Comparison of ENCODE assay signal across 7 cellular contexts in genomic region chr9:136848393-136849037, GRCh38. TPM values are rescaled to one million over a fixed set of nuclear protein-coding genes. Genes with fewer than 3 reads are reported as not detected.
A peak's percentile ranks its signal among the peaks of the same experiment; 100 is the strongest.
DNase-seq lines count a peak whose midpoint lies in the region; TF ChIP-seq lines count a peak whose summit lies in the region.

No MANE protein-coding gene starts in this region.

- no peak overlapping the region for H2AFZ ChIP-seq in SK-N-SH (ENCODE audit: low read depth)

- H3K36me3 ChIP-seq in HUES6 (ENCODE audit: control insufficient read depth, insufficient read depth, low read length) (peaks cover 20% of the 10 kb centered on the region), SK-N-SH (replicated peaks in 1 of 2; ENCODE audit: control insufficient read depth in 1 of 2, insufficient read depth in 2 of 2, low read length in 1 of 2) (peaks cover 0 to 13% of the 10 kb centered on the region in 2 experiments), mesodermal cell (ENCODE audit: control insufficient read depth, insufficient read depth, low read length) (peaks cover 32% of the 10 kb centered on the region), thymus (ENCODE audit: control insufficient read depth, insufficient read depth) (peaks cover 5% of the 10 kb centered on the region)

- no peaks in the 10 kb centered on the region for H3F3A ChIP-seq in SK-N-SH (replicated peaks; ENCODE audit: insufficient read depth)

- H3K27ac ChIP-seq in HUES6 (ENCODE audit: low read depth, low read length) (peak overlapping the region; percentile 89; the same call in 1 of the 2 replicates), SK-N-SH (ENCODE audit: low read depth in 2 of 2, low read length in 1 of 2) (peak overlapping the region; percentile 84 to 98; a peak in 3 of 4 replicates), mesodermal cell (ENCODE audit: low read depth, low read length, severe bottlenecking) (peak overlapping the region; percentile 86), thymus (ENCODE audit: low read depth) (peak overlapping the region; percentile 71)

- TF ChIP-seq RAD21 in SK-N-SH (IDR thresholded peaks at IDR 0.05; ENCODE audit: low read length), result no peak

- CTCF ChIA-PET in SK-N-SH (lab: Yijun Ruan, JAX), result interaction anchor here (1.2 to 2.5 kb wide), 3 partner anchors 56 to 181 kb away, joined by 3 to 11 read pairs (median 8); partner anchors contain the start of gene TMEM141

- no peak for DNase-seq in GM12864 (ENCODE audit: low read depth)
- DNase-seq in SK-N-SH, result peak; percentile 85
- peak; percentile 29 for DNase-seq in dedifferentiated amniotic fluid mesenchymal stem cell (ENCODE audit: extremely low spot score)
- DNase-seq in amniotic stem cell (lab: John Stamatoyannopoulos, UW), result no peak

- H3K9me3 ChIP-seq in HUES6 (ENCODE audit: control insufficient read depth, insufficient read depth, low read depth, low read length) (no peaks in the 10 kb centered on the region), SK-N-SH (no peaks in the 10 kb centered on the region), mesodermal cell (ENCODE audit: control insufficient read depth, low read length) (peaks cover 6% of the 10 kb centered on the region), thymus (ENCODE audit: control insufficient read depth) (peaks cover 2% of the 10 kb centered on the region)

- H3K4me1 ChIP-seq in HUES6 (ENCODE audit: control insufficient read depth, insufficient read depth, low read length) (peaks cover 9% of the 10 kb centered on the region), SK-N-SH (ENCODE audit: control insufficient read depth in 1 of 2, insufficient read depth in 2 of 2, low read depth in 1 of 2, low read length in 1 of 2) (peaks cover 6 to 15% of the 10 kb centered on the region in 2 experiments; a peak in 2 of 4 replicates), mesodermal cell (ENCODE audit: control insufficient read depth, insufficient read depth, low read length, poor library complexity, severe bottlenecking) (peaks cover 9% of the 10 kb centered on the region), thymus (ENCODE audit: control insufficient read depth, insufficient read depth, low read length) (peaks cover 14% of the 10 kb centered on the region)

- H3K27me3 ChIP-seq in HUES6 (ENCODE audit: control insufficient read depth, insufficient read depth, low read length) (peaks cover 5% of the 10 kb centered on the region; the same call in 1 of the 2 replicates), SK-N-SH (ENCODE audit: insufficient read depth) (no peaks in the 10 kb centered on the region), thymus (ENCODE audit: control insufficient read depth, insufficient read depth) (peaks cover 49% of the 10 kb centered on the region)

- H3K9ac ChIP-seq in HUES6 (ENCODE audit: low read length) (peak overlapping the region; percentile 84), SK-N-SH (peak overlapping the region; percentile 84)

- H3K9me2 ChIP-seq in SK-N-SH, result no peaks in the 10 kb centered on the region

- H3K79me2 ChIP-seq in SK-N-SH (ENCODE audit: insufficient read depth), result peaks cover 23% of the 10 kb centered on the region; the same call in 1 of the 2 replicates

- POLR2A ChIA-PET in SK-N-SH (lab: Yijun Ruan, JAX), result interaction anchor here (0.7 to 1.3 kb wide), 6 partner anchors 13 to 51 kb away, joined by 3 to 5 read pairs (median 3); partner anchors contain the start of genes EDF1, RABL6 and TRAF2

- WGBS in SK-N-SH (ENCODE audit: low lambda C conversion rate), result under 1% methylated on average over 19 of the region's 53 CpGs
- 0 to 2% methylated on average over 31 to 37 of the region's 53 CpGs for WGBS in mesodermal cell (ENCODE audit: insufficient coverage in 2 of 2), 2 experiments
- WGBS in thymus, result 1% methylated on average over 52 of the region's 53 CpGs

- peak overlapping the region; percentile 67 for H3K4me3 ChIP-seq in GM12864 (ENCODE audit: low read depth, low read length)
- H3K4me3 ChIP-seq in HUES6 (ENCODE audit: low read depth, low read length), result peak overlapping the region; percentile 97
- peak overlapping the region; percentile 89 to 97 for H3K4me3 ChIP-seq in SK-N-SH (ENCODE audit: low read depth in 2 of 2, low read length in 1 of 2)
- H3K4me3 ChIP-seq in mesodermal cell (ENCODE audit: extremely low read depth, insufficient read depth, low read length, poor library complexity, severe bottlenecking), result peak overlapping the region; percentile 81
- H3K4me3 ChIP-seq in thymus (ENCODE audit: low read length), result peak overlapping the region; percentile 85

- H3K4me2 ChIP-seq in SK-N-SH, result peak overlapping the region; percentile 100

- no peaks in the 10 kb centered on the region; the same call in 1 of the 2 replicates for H4K20me1 ChIP-seq in SK-N-SH (ENCODE audit: insufficient read depth)

- TF ChIP-seq EP300 in SK-N-SH (IDR thresholded peaks at IDR 0.05; ENCODE audit: borderline replicate concordance in 1 of 2, low read depth in 1 of 2, low read length in 1 of 2), result no peak

- TF ChIP-seq CTCF in GM12864 (IDR thresholded peaks at IDR 0.05; ENCODE audit: low read depth, low read length, missing control alignments) (no peak), SK-N-SH (IDR thresholded peaks at IDR 0.05) (no peak)

TF ChIP-seq in SK-N-SH, 30 proteins besides CTCF, POLR2A, EP300 and RAD21:
- TF ChIP-seq ELF1 (IDR thresholded peaks at IDR 0.05), result 0 out of 2 replicates have a peak, but pooled peaks have one; percentile 6
- TF ChIP-seq, protein P1, sequence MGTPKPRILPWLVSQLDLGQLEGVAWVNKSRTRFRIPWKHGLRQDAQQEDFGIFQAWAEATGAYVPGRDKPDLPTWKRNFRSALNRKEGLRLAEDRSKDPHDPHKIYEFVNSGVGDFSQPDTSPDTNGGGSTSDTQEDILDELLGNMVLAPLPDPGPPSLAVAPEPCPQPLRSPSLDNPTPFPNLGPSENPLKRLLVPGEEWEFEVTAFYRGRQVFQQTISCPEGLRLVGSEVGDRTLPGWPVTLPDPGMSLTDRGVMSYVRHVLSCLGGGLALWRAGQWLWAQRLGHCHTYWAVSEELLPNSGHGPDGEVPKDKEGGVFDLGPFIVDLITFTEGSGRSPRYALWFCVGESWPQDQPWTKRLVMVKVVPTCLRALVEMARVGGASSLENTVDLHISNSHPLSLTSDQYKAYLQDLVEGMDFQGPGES (IDR thresholded peaks at IDR 0.05; ENCODE audit: low read depth, low read length), result no peak
- TF ChIP-seq GATA2 (CRISPR knock-in tag; IDR thresholded peaks at IDR 0.05), result no peak
- TF ChIP-seq MEF2A (IDR thresholded peaks at IDR 0.05; ENCODE audit: borderline replicate concordance, low read depth), result no peak
- no peak for TF ChIP-seq YY1 (IDR thresholded peaks at IDR 0.05; ENCODE audit: low read depth)
- TF ChIP-seq, protein P2, sequence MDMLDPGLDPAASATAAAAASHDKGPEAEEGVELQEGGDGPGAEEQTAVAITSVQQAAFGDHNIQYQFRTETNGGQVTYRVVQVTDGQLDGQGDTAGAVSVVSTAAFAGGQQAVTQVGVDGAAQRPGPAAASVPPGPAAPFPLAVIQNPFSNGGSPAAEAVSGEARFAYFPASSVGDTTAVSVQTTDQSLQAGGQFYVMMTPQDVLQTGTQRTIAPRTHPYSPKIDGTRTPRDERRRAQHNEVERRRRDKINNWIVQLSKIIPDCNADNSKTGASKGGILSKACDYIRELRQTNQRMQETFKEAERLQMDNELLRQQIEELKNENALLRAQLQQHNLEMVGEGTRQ (IDR thresholded peaks at IDR 0.05; ENCODE audit: borderline replicate concordance, low read depth, low read length), result no peak

RNA-seq across cellular contexts. Expression of gene PHPT1, which starts 0.7 kb away (rescaled TPM):
- polyA plus RNA-seq in SK-N-SH (2012; rRNA removed) (338 and 517 TPM in 2 replicates), thymus (85.7 TPM)
- polyA plus RNA-seq in SK-N-SH (2012; cell fraction: cytosol; rRNA removed), result 293 and 298 TPM in 2 replicates
- polyA plus RNA-seq in SK-N-SH (2012; cell fraction: nucleus; rRNA removed), result 329 and 407 TPM in 2 replicates
- polyA plus RNA-seq in mesodermal cell (2013, experiment 1 of 2), result 189 TPM
- polyA plus RNA-seq in mesodermal cell (2013, experiment 2 of 2), result 175 TPM

RNA-seq across cellular contexts. Expression of gene MAMDC4, which starts 3.6 kb away (rescaled TPM):
- polyA plus RNA-seq in SK-N-SH (2012; rRNA removed) (4.2 and 5.0 TPM in 2 replicates), thymus (14.0 TPM)
- 0.45 and 0.63 TPM in 2 replicates for polyA plus RNA-seq in SK-N-SH (2012; cell fraction: cytosol; rRNA removed)
- 46.4 and 69.8 TPM in 2 replicates for polyA plus RNA-seq in SK-N-SH (2012; cell fraction: nucleus; rRNA removed)
- polyA plus RNA-seq in mesodermal cell (2013, experiment 1 of 2), result 10.9 TPM
- polyA plus RNA-seq in mesodermal cell (2013, experiment 2 of 2), result 9.7 TPM

RNA-seq across cellular contexts. Expression of gene AJM1, which starts 6.2 kb away (rescaled TPM):
- polyA plus RNA-seq in SK-N-SH (2012; rRNA removed) (2.4 and 2.6 TPM in 2 replicates), thymus (1.8 TPM)
- 0.68 and 1.0 TPM in 2 replicates for polyA plus RNA-seq in SK-N-SH (2012; cell fraction: cytosol; rRNA removed)
- polyA plus RNA-seq in SK-N-SH (2012; cell fraction: nucleus; rRNA removed), result 23.3 and 46.7 TPM in 2 replicates
- polyA plus RNA-seq in mesodermal cell (2013, experiment 1 of 2), result 4.0 TPM
- 3.3 TPM for polyA plus RNA-seq in mesodermal cell (2013, experiment 2 of 2)

RNA-seq across cellular contexts. Expression of gene EDF1, which starts 17.6 kb away (rescaled TPM):
- polyA plus RNA-seq in SK-N-SH (2012; rRNA removed) (756 and 1,070 TPM in 2 replicates), thymus (407 TPM)
- 867 and 896 TPM in 2 replicates for polyA plus RNA-seq in SK-N-SH (2012; cell fraction: cytosol; rRNA removed)
- polyA plus RNA-seq in SK-N-SH (2012; cell fraction: nucleus; rRNA removed), result 430 and 459 TPM in 2 replicates
- polyA plus RNA-seq in mesodermal cell (2013, experiment 1 of 2), result 264 TPM
- polyA plus RNA-seq in mesodermal cell (2013, experiment 2 of 2), result 220 TPM

RNA-seq across cellular contexts. Expression of gene TRAF2, which starts 37.8 kb away (rescaled TPM):
- polyA plus RNA-seq in SK-N-SH (2012; rRNA removed) (13.3 and 15.4 TPM in 2 replicates), thymus (18.8 TPM)
- polyA plus RNA-seq in SK-N-SH (2012; cell fraction: cytosol; rRNA removed), result 4.9 and 8.3 TPM in 2 replicates
- polyA plus RNA-seq in SK-N-SH (2012; cell fraction: nucleus; rRNA removed), result 35.0 and 39.8 TPM in 2 replicates
- 22.6 TPM for polyA plus RNA-seq in mesodermal cell (2013, experiment 1 of 2)
- 19.3 TPM for polyA plus RNA-seq in mesodermal cell (2013, experiment 2 of 2)

Comparison
In these comparisons a context has a peak if more than half of its experiments do, and no peak if none do; other contexts are left out.
1. DNase-seq: peak in SK-N-SH (single experiment) and dedifferentiated amniotic fluid mesenchymal stem cell (single experiment); none in GM12864 (single experiment) and amniotic stem cell (single experiment).
2. Peak in every context shown above with its lines, with median percentiles within 50 percentile points of each other: H3K4me3 ChIP-seq and H3K27ac ChIP-seq.